1 cellular context compared by ENCODE assay signal in genomic region chr16:49491736-49492089, GRCh38.
TF ChIP-seq lines count a peak whose summit lies in the region.

No MANE protein-coding gene starts in this region.

TF ChIP-seq in WTC11, 78 proteins besides CTCF, POLR2A, EP300 and RAD21 (continued from another document):
- TF ChIP-seq PRDM15 (CRISPR knock-in tag; IDR thresholded peaks at IDR 0.05) (no peak), USF1 (CRISPR knock-in tag; IDR thresholded peaks at IDR 0.05) (peak; percentile 79; the same call in 1 of the 2 replicates), ATF6 (CRISPR knock-in tag; IDR thresholded peaks at IDR 0.05) (no peak), ZNF263 (CRISPR knock-in tag; IDR thresholded peaks at IDR 0.05; ENCODE audit: low read depth) (no peak), USF2 (CRISPR knock-in tag; IDR thresholded peaks at IDR 0.05) (peak; percentile 81), E2F5 (CRISPR knock-in tag; IDR thresholded peaks at IDR 0.05) (0 out of 2 replicates have a peak, but pooled peaks have one; percentile 22), AFF4 (CRISPR knock-in tag; IDR thresholded peaks at IDR 0.05; ENCODE audit: borderline replicate concordance) (no peak), MAX (CRISPR knock-in tag; IDR thresholded peaks at IDR 0.05) (peak; percentile 38), FOXP1 (CRISPR knock-in tag; IDR thresholded peaks at IDR 0.05; ENCODE audit: borderline replicate concordance) (no peak)
